ENCODE assay signal across 26 cellular contexts in genomic region chr9:91693226-91693625, GRCh38.
DNase-seq lines count a peak whose midpoint lies in the region; ATAC-seq, FAIRE-seq and TF ChIP-seq lines count a peak whose summit lies in the region.
"Had no signal": no experiment of that assay in that cellular context is flagged by ENCODE, and none has a peak within 500 bp of the region (broad histone marks: within the 10 kb centered on the region; RNA-seq: fewer than 3 reads in every experiment).

No MANE protein-coding gene starts in this region.

- peak; percentile 85 for ATAC-seq in left lung
- ATAC-seq in sciatic nerve, result no peak
- ATAC-seq: natural killer cell had no signal

- no peaks in the 10 kb centered on the region for H3K9me3 Mint-ChIP-seq in MCF 10A (ENCODE audit: unreplicated experiment)
- H3K9me3 Mint-ChIP-seq: activated CD4-positive, alpha-beta memory T cell treated with anti-CD3 and anti-CD28 coated beads for 36 hours; activated naive CD4-positive, alpha-beta T cell treated with anti-CD3 and anti-CD28 coated beads, Interleukin-2, amount 10 ng/mL, durations not matched to agents 7 days and 5 days; activated T-helper 1 cell treated with anti-CD3 and anti-CD28 coated beads, Interleukin-12 subunit alpha, Interleukin-12 subunit beta, Interleukin-2, Interleukin-4 antibody, amounts not matched to agents 30 ng/mL and 10 ng/mL and 1 ng/mL, durations not matched to agents 14 hours and 24 hours and 36 hours; brain; CD14-positive monocyte; natural killer cell had no signal

- H3K36me3 ChIP-seq in breast epithelium, result no peaks in the 10 kb centered on the region
- no peaks in the 10 kb centered on the region for H3K36me3 ChIP-seq in left lung
- H3K36me3 ChIP-seq: SJSA1 had no signal

- peaks cover 24% of the 10 kb centered on the region for H3K4me1 Mint-ChIP-seq in MCF 10A (ENCODE audit: insufficient read depth, unreplicated experiment)
- H3K4me1 Mint-ChIP-seq: activated naive CD4-positive, alpha-beta T cell treated with anti-CD3 and anti-CD28 coated beads, Interleukin-2, amount 10 ng/mL, durations not matched to agents 7 days and 5 days; CD14-positive monocyte had no signal

- TF ChIP-seq CTCF in MCF 10A (IDR thresholded peaks at IDR 0.05; ENCODE audit: unreplicated experiment) (no peak), breast epithelium (IDR thresholded peaks at IDR 0.05) (no peak), left lung (IDR thresholded peaks at IDR 0.05) (no peak)

- CTCF ChIA-PET in MCF 10A (lab: Yijun Ruan, JAX), result interaction anchor here (0.5 kb wide), 1 partner anchor 271 kb away, joined by 4 read pairs; no protein-coding TSS in a partner anchor

- no peaks in the 10 kb centered on the region for H3K36me3 Mint-ChIP-seq in MCF 10A (ENCODE audit: insufficient read depth, unreplicated experiment)
- H3K36me3 Mint-ChIP-seq: activated CD4-positive, alpha-beta memory T cell treated with anti-CD3 and anti-CD28 coated beads for 36 hours; activated naive CD4-positive, alpha-beta T cell treated with anti-CD3 and anti-CD28 coated beads, Interleukin-2, amount 10 ng/mL, durations not matched to agents 7 days and 5 days; brain; CD14-positive monocyte; natural killer cell had no signal

- POLR2A ChIA-PET in MCF 10A (lab: Yijun Ruan, JAX), result interaction anchor here (0.7 kb wide), 1 partner anchor 171 kb away, joined by 3 read pairs; no protein-coding TSS in a partner anchor

- DNase-seq in MCF 10A (ENCODE audit: unreplicated experiment), result peak; percentile 72
- DNase-seq in breast epithelium (ENCODE audit: low spot score in 2 of 2), result no peak
- peak; percentile 10 for DNase-seq in dermis blood vessel endothelial cell
- no peak for DNase-seq in left lung
- DNase-seq in urothelium cell line (ENCODE audit: low spot score), result peak; percentile 53
- no peak for DNase-seq in sciatic nerve (ENCODE audit: low spot score)
- DNase-seq in NCI-H2171 treated with DMSO at 0.1 percent for 48 hours (lab: John Stamatoyannopoulos, UW), result no peak
- no peak for DNase-seq in foreskin melanocyte
- DNase-seq: activated CD4-positive, alpha-beta memory T cell treated with anti-CD3 and anti-CD28 coated beads for 36 hours; activated CD8-positive, alpha-beta memory T cell treated with anti-CD3 and anti-CD28 coated beads, Interleukin-2, amount 50 U/mL, for 4 hours; activated naive CD4-positive, alpha-beta T cell treated with anti-CD3 and anti-CD28 coated beads, Interleukin-2, amount 10 ng/mL, durations not matched to agents 7 days and 5 days; midbrain; natural killer cell; NCI-H1436 treated with DMSO at 0.1 percent for 48 hours; NCI-H2107; NK-92 treated with Interleukin-12 subunit alpha and Interleukin-12 subunit beta, amount 100 ng/mL, for 24 hours; stimulated activated CD4-positive, alpha-beta T cell treated with anti-CD3 and anti-CD28 coated beads, Interleukin-4, amount 100 ng/mL, for 1 hour; substantia nigra had no signal

- H3K27me3 ChIP-seq in breast epithelium (no peaks in the 10 kb centered on the region), left lung (no peaks in the 10 kb centered on the region)
- H3K27me3 ChIP-seq: SJSA1 had no signal

- intact Hi-C loops in MCF 10A (cut with micrococcal nuclease) (no loop called here), breast epithelium (cut with DNase I; ENCODE audit: low total_unique reads) (no loop called here), left lung (cut with DNase I) (no loop called here), sciatic nerve (cut with DNase I) (no loop called here)

- no peak overlapping the region for H3K4me3 Mint-ChIP-seq in MCF 10A (ENCODE audit: unreplicated experiment)
- H3K4me3 Mint-ChIP-seq: activated CD4-positive, alpha-beta memory T cell treated with anti-CD3 and anti-CD28 coated beads for 36 hours; activated naive CD4-positive, alpha-beta T cell treated with anti-CD3 and anti-CD28 coated beads, Interleukin-2, amount 10 ng/mL, durations not matched to agents 7 days and 5 days; activated T-helper 1 cell treated with anti-CD3 and anti-CD28 coated beads, Interleukin-12 subunit alpha, Interleukin-12 subunit beta, Interleukin-2, Interleukin-4 antibody, amounts not matched to agents 30 ng/mL and 10 ng/mL and 1 ng/mL, durations not matched to agents 14 hours and 24 hours and 36 hours; brain; natural killer cell had no signal

- H3K4me1 ChIP-seq in breast epithelium (no peaks in the 10 kb centered on the region), left lung (no peaks in the 10 kb centered on the region)
- H3K4me1 ChIP-seq: SJSA1 had no signal

- H3K27ac ChIP-seq in breast epithelium, result no peak overlapping the region
- H3K27ac ChIP-seq in left lung, result no peak overlapping the region
- H3K27ac ChIP-seq: 22Rv1, HL-60, SJSA1 had no signal

- no peak overlapping the region for H3K4me3 ChIP-seq in breast epithelium
- no peak overlapping the region for H3K4me3 ChIP-seq in left lung
- H3K4me3 ChIP-seq: SJSA1 had no signal

- H3K27me3 Mint-ChIP-seq in MCF 10A (ENCODE audit: insufficient read depth, unreplicated experiment), result no peaks in the 10 kb centered on the region

- TF ChIP-seq POLR2A in breast epithelium (IDR thresholded peaks at IDR 0.05), result no peak

- H3K27ac Mint-ChIP-seq in MCF 10A (ENCODE audit: low read depth, unreplicated experiment), result no peak overlapping the region
- H3K27ac Mint-ChIP-seq: activated CD4-positive, alpha-beta memory T cell treated with anti-CD3 and anti-CD28 coated beads for 36 hours; activated naive CD4-positive, alpha-beta T cell treated with anti-CD3 and anti-CD28 coated beads, Interleukin-2, amount 10 ng/mL, durations not matched to agents 7 days and 5 days; activated T-helper 1 cell treated with anti-CD3 and anti-CD28 coated beads, Interleukin-12 subunit alpha, Interleukin-12 subunit beta, Interleukin-2, Interleukin-4 antibody, amounts not matched to agents 30 ng/mL and 10 ng/mL and 1 ng/mL, durations not matched to agents 14 hours and 24 hours and 36 hours; brain; CD14-positive monocyte; natural killer cell had no signal

- no TSS peak for BruUV-seq in MCF 10A (replicated peaks; lab: Mats Ljungman, UMichigan)

- no peaks in the 10 kb centered on the region for H3K9me3 ChIP-seq in breast epithelium
- no peaks in the 10 kb centered on the region for H3K9me3 ChIP-seq in left lung
- H3K9me3 ChIP-seq: SJSA1 had no signal

- FAIRE-seq in urothelium cell line (lab: Jason Lieb, UNC), result no peak
- FAIRE-seq: frontal cortex, RCC 7860 had no signal

Comparison
In these comparisons a context has a peak if more than half of its experiments do, and no peak if none do; other contexts are left out.
1. DNase-seq: peak in MCF 10A (single experiment), dermis blood vessel endothelial cell (single experiment) and urothelium cell line (single experiment); none in breast epithelium (0 of 2), left lung (0 of 2), sciatic nerve (single experiment), NCI-H2171 treated with DMSO at 0.1 percent for 48 hours (single experiment) and foreskin melanocyte (single experiment).